In the genomic region with DNA sequence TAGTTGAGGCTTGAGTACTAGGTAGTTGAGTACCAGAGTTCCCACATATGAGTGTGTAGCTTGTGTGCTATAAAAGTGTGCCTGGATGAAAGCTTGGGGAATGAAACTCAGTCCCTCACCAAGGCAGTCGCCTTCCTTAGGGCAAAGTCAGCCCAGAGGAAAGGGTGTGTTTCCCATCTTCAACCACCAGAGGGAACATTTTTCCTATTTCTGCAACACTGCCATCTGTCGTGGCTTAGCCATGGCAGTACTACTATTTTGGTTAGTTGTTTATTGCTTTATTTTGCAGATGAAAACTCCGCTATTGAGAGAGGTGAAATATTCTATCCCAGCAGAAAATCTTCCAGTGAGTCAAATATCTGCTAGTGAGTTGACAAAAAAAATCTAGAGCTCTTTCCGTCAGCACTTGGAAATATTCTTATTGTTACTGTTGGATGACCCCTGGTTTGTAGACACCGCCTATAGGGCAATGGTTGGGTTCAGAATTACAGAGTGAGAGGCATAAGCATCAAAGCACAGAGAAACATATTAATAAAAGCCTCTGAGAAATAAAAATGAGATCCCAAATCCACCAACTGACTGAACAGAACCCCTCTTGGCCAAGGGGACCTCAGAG, we compare ENCODE assay signal across 8 cellular contexts.
A peak's percentile ranks its signal among the peaks of the same experiment; 100 is the strongest.
DNase-seq lines count a peak whose midpoint lies in the region; ATAC-seq and TF ChIP-seq lines count a peak whose summit lies in the region.

No MANE protein-coding gene starts in this region.

- H3K4me2 ChIP-seq in smooth muscle cell: peak overlapping the region; percentile 68

- no peak overlapping the region for H2AFZ ChIP-seq in smooth muscle cell (ENCODE audit: low read depth)

- peak; percentile 45 for DNase-seq in DMS153 (lab: John Stamatoyannopoulos, UW)
- peak; percentile 39 for DNase-seq in NCI-H226
- DNase-seq in astrocyte of the spinal cord (ENCODE audit: low read depth, low spot score): peak; percentile 77
- DNase-seq in iPS DF 19.7 (ENCODE audit: low read depth, low spot score): peak; percentile 45
- no peak for DNase-seq in smooth muscle cell (lab: John Stamatoyannopoulos, UW; ENCODE audit: unreplicated experiment)

- peak; percentile 71 for ATAC-seq in GM18907 (IDR thresholded peaks at IDR 0.05; ENCODE audit: unreplicated experiment)
- peak; percentile 60 for ATAC-seq in HG03135 (IDR thresholded peaks at IDR 0.05; ENCODE audit: unreplicated experiment)
- no peak for ATAC-seq in GM18505 (IDR thresholded peaks at IDR 0.05; ENCODE audit: unreplicated experiment)

- no peaks in the 10 kb centered on the region for H3K9me3 ChIP-seq in smooth muscle cell (replicated peaks; ENCODE audit: low read depth)

- H3K27ac ChIP-seq in smooth muscle cell (ENCODE audit: low read depth): peak overlapping the region; percentile 71

- in situ Hi-C loops in astrocyte of the spinal cord (cut with HindIII; ENCODE audit: low sequenced_read_pairs): no loop called here

- H3K4me3 ChIP-seq in astrocyte of the spinal cord (ENCODE audit: low read depth, low read length) (no peak overlapping the region), smooth muscle cell (no peak overlapping the region)

- 25% methylated on average over 5 of the region's 5 CpGs for WGBS in smooth muscle cell (ENCODE audit: low lambda C conversion rate)

- peak overlapping the region; percentile 17 for H3K9ac ChIP-seq in smooth muscle cell (ENCODE audit: low read depth)

- TF ChIP-seq CTCF in astrocyte of the spinal cord (IDR thresholded peaks at IDR 0.05; ENCODE audit: low read depth, low read length) (peak; percentile 80), smooth muscle cell (IDR thresholded peaks at IDR 0.05; ENCODE audit: borderline replicate concordance, insufficient read depth, poor library complexity, severe bottlenecking) (peak; percentile 81)

- H3K4me1 ChIP-seq in smooth muscle cell (ENCODE audit: low read depth): peaks cover 8% of the 10 kb centered on the region

- no peaks in the 10 kb centered on the region for H3F3A ChIP-seq in smooth muscle cell (ENCODE audit: low read depth)

- peaks cover 3% of the 10 kb centered on the region for H3K27me3 ChIP-seq in smooth muscle cell (ENCODE audit: low read depth)

- no peaks in the 10 kb centered on the region for H3K79me2 ChIP-seq in smooth muscle cell (ENCODE audit: low read depth)

- no peaks in the 10 kb centered on the region for H3K36me3 ChIP-seq in smooth muscle cell (ENCODE audit: low read depth)

- TF ChIP-seq POLR2A in GM18505 (IDR thresholded peaks at IDR 0.05; ENCODE audit: borderline replicate concordance, extremely low read depth, insufficient read depth, insufficient read length): no peak

- no peaks in the 10 kb centered on the region for H4K20me1 ChIP-seq in smooth muscle cell (ENCODE audit: low read depth)
